Comparison of ENCODE assay signal across 8 cellular contexts in genomic region chr16:1772362-1772907, GRCh38. TPM values are rescaled to one million over a fixed set of nuclear protein-coding genes. Genes with fewer than 3 reads are reported as not detected.
DNase-seq lines count a peak whose midpoint lies in the region; ATAC-seq and TF ChIP-seq lines count a peak whose summit lies in the region.

Gene EME2 (plus strand): TSS chr16:1772810. CDS start chr16:1773228, 418 bp downstream.

- no peak for TF ChIP-seq POLR2A in breast epithelium (IDR thresholded peaks at IDR 0.05)

- H3K9me3 ChIP-seq in breast epithelium, result no peaks in the 10 kb centered on the region
- H3K9me3 ChIP-seq in left lung, result no peaks in the 10 kb centered on the region

- H3K4me3 ChIP-seq in breast epithelium (peak within 1 kb of the TSS; percentile 91 to 97 (median 94)), left lung (peak within 1 kb of the TSS; percentile 86 to 93)

- DNase-seq in ELF-1 (ENCODE audit: low read depth, low spot score) (peak; percentile 38), T-helper 2 cell (peak in 4 of 5 experiments; percentile 16 to 83 (median 34)), breast epithelium (ENCODE audit: low spot score in 2 of 2) (no peak), left lung (no peak), occipital lobe (lab: John Stamatoyannopoulos, UW) (no peak), SIG-M5 (lab: John Stamatoyannopoulos, UW) (no peak)
- DNase-seq in stimulated activated CD8-positive, alpha-beta memory T cell treated with anti-CD3 and anti-CD28 coated beads, Interleukin-15, amount 100 ng/mL, for 48 hours (ENCODE audit: low read depth in 2 of 2), result peak; percentile 30 to 55

- TF ChIP-seq CTCF in breast epithelium (IDR thresholded peaks at IDR 0.05) (no peak), left lung (IDR thresholded peaks at IDR 0.05) (no peak)

- peak; percentile 11 for ATAC-seq in HG02973 (IDR thresholded peaks at IDR 0.05; ENCODE audit: unreplicated experiment)
- peak; percentile 3 for ATAC-seq in left lung

- peaks cover 16 to 25% of the 10 kb centered on the region in 2 donors for H3K4me1 ChIP-seq in breast epithelium
- peaks cover 24 to 47% of the 10 kb centered on the region in 2 donors for H3K4me1 ChIP-seq in left lung

- intact Hi-C loops in breast epithelium (cut with DNase I; ENCODE audit: low total_unique reads), result no loop called here
- intact Hi-C loops in left lung (cut with DNase I), result no loop called here

- peaks cover 5% of the 10 kb centered on the region for H3K36me3 ChIP-seq in breast epithelium
- peaks cover 0 to 49% of the 10 kb centered on the region in 2 donors for H3K36me3 ChIP-seq in left lung

- H3K27me3 ChIP-seq in breast epithelium (no peaks in the 10 kb centered on the region), left lung (no peaks in the 10 kb centered on the region)

- H3K27ac ChIP-seq in breast epithelium (peak within 1 kb of the TSS; percentile 85 to 94), left lung (peak within 1 kb of the TSS; percentile 89 to 93)

RNA-seq across cellular contexts. Expression of gene EME2, which starts in this region (rescaled TPM):
- total RNA-seq in breast epithelium (10 to 100 TPM in 2 of 3 donors, 1 to 10 TPM in 1; 4.6 to 17.4 (median 14.0) TPM), left lung (10 to 100 TPM; 19.2 to 25.3 TPM), occipital lobe (6.9 TPM)

Comparison
In these comparisons a context has a peak if more than half of its experiments do, and no peak if none do; other contexts are left out.
1. DNase-seq: peak in ELF-1 (single experiment), T-helper 2 cell (4 of 5) and stimulated activated CD8-positive, alpha-beta memory T cell treated with anti-CD3 and anti-CD28 coated beads, Interleukin-15, amount 100 ng/mL, for 48 hours (2 of 2); none in breast epithelium (0 of 2), left lung (0 of 2), occipital lobe (single experiment) and SIG-M5 (single experiment).